Comparison of ENCODE assay signal across 11 cellular contexts in the genomic region with DNA sequence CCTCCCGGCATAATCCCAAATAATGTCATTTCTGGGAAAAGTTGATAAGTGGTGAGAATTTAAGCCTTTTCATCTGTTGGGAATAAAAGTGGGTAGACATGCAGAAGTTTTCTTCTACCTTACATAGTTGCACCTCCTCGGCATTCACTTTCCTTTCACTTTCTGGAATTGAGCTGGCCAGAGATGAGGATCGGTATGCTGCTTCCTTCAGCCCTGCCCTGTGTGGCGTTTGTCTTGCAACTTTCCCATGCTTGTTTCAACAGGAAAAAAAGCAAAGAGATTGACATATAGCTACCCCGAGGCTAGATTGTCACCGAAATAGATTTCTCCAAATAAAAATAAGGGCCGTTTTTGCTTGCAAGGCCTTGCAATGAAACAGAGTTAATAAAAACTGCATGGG.
DNase-seq lines count a peak whose midpoint lies in the region; ATAC-seq and TF ChIP-seq lines count a peak whose summit lies in the region.
"Had no signal": no experiment of that assay in that cellular context is flagged by ENCODE, and none has a peak within 500 bp of the region (broad histone marks: within the 10 kb centered on the region; RNA-seq: fewer than 3 reads in every experiment).

No MANE protein-coding gene starts in this region.

- TF ChIP-seq CTCF in OCI-LY3 (IDR thresholded peaks at IDR 0.05; ENCODE audit: low read depth, low read length): no peak
- TF ChIP-seq CTCF in epithelial cell of proximal tubule (conservative IDR thresholded peaks at IDR 0.05; ENCODE audit: low read depth, low read length): no peak
- TF ChIP-seq CTCF in upper lobe of right lung (IDR thresholded peaks at IDR 0.05): no peak
- TF ChIP-seq CTCF in CD14-positive monocyte (IDR thresholded peaks at IDR 0.05): no peak

- peaks cover 0 to 2% (median 0%) of the 10 kb centered on the region in 3 donors for H3K27me3 Mint-ChIP-seq in CD14-positive monocyte (ENCODE audit: low read depth in 3 of 3)

- H3K4me3 ChIP-seq in OCI-LY3 (ENCODE audit: low read length) (no peak overlapping the region), epithelial cell of proximal tubule (ENCODE audit: low read depth, low read length) (peak overlapping the region; percentile 37), mesenchymal stem cell (ENCODE audit: insufficient read depth in 1 of 2, low read depth in 1 of 2, low read length in 2 of 2) (peak overlapping the region in 1 of 2 experiments; percentile 73), upper lobe of right lung (peak overlapping the region; percentile 39)

- H3K4me1 Mint-ChIP-seq in CD14-positive monocyte: no peaks in the 10 kb centered on the region
- H3K4me1 Mint-ChIP-seq: T-cell had no signal

- H3K9me3 Mint-ChIP-seq in CD14-positive monocyte: peaks cover 0 to 6% (median 0%) of the 10 kb centered on the region in 7 donors
- H3K9me3 Mint-ChIP-seq: T-cell had no signal

- H3K27me3 ChIP-seq in OCI-LY3 (ENCODE audit: low read depth, low read length) (0 out of 2 replicates have a peak, but pooled peaks cover 10% of the 10 kb centered on the region), mesenchymal stem cell (ENCODE audit: control insufficient read depth in 1 of 2, insufficient read depth in 1 of 2, low read length in 2 of 2) (no peaks in the 10 kb centered on the region), upper lobe of right lung (no peaks in the 10 kb centered on the region)
- H3K27me3 ChIP-seq: adrenal gland had no signal

- no peak overlapping the region for H4K8ac ChIP-seq in mesenchymal stem cell (ENCODE audit: low read length)

- DNase-seq in epithelial cell of proximal tubule (ENCODE audit: low read depth): no peak
- DNase-seq in mesenchymal stem cell: no peak
- DNase-seq in upper lobe of right lung: no peak
- DNase-seq in CD14-positive monocyte (ENCODE audit: low spot score): no peak
- DNase-seq in NCI-H128 (lab: John Stamatoyannopoulos, UW; ENCODE audit: unreplicated experiment): no peak
- DNase-seq: NCI-H226, T-cell had no signal

- H3K36me3 ChIP-seq in OCI-LY3 (replicated peaks; ENCODE audit: low read depth, low read length) (no peaks in the 10 kb centered on the region), mesenchymal stem cell (ENCODE audit: control insufficient read depth in 1 of 2, insufficient read depth in 2 of 2, low read depth in 1 of 2, low read length in 2 of 2) (no peaks in the 10 kb centered on the region), upper lobe of right lung (no peaks in the 10 kb centered on the region)
- H3K36me3 ChIP-seq: adrenal gland had no signal

- H2AK5ac ChIP-seq in mesenchymal stem cell (ENCODE audit: low read length, severe bottlenecking): no peak overlapping the region

- H3K4me2 ChIP-seq in OCI-LY3 (ENCODE audit: low read length): 0 out of 2 replicates have a peak overlapping the region, but pooled peaks have one; percentile 8
- H3K4me2 ChIP-seq in mesenchymal stem cell (ENCODE audit: low read length, poor library complexity, severe bottlenecking): no peak overlapping the region

- H3K9ac ChIP-seq in OCI-LY3 (ENCODE audit: low read length): no peak overlapping the region
- H3K9ac ChIP-seq in mesenchymal stem cell (ENCODE audit: low read length): peak overlapping the region; percentile 63

- no peak overlapping the region for H2AFZ ChIP-seq in OCI-LY3 (ENCODE audit: low read depth, low read length)
- no peak overlapping the region for H2AFZ ChIP-seq in mesenchymal stem cell (ENCODE audit: low read depth, low read length)

- no peaks in the 10 kb centered on the region for H4K20me1 ChIP-seq in OCI-LY3 (ENCODE audit: insufficient read depth, low read length)

- H2BK12ac ChIP-seq in mesenchymal stem cell (ENCODE audit: low read length in 2 of 2): no peak overlapping the region

- no peaks in the 10 kb centered on the region for H3K79me2 ChIP-seq in OCI-LY3 (ENCODE audit: low read length)

- WGBS in mesenchymal stem cell: 75% methylated on average over 5 of the region's 7 CpGs

- no peak overlapping the region for H2BK120ac ChIP-seq in mesenchymal stem cell (ENCODE audit: low read depth, low read length)

- H3K27ac Mint-ChIP-seq in CD14-positive monocyte: no peak overlapping the region
- H3K27ac Mint-ChIP-seq: T-cell had no signal

- H3K79me1 ChIP-seq in mesenchymal stem cell (replicated peaks; ENCODE audit: low read length, poor library complexity, severe bottlenecking): no peaks in the 10 kb centered on the region

- H3K4ac ChIP-seq in mesenchymal stem cell (ENCODE audit: low read depth in 1 of 2, low read length in 2 of 2): no peak overlapping the region

- no peak overlapping the region for H3K27ac ChIP-seq in OCI-LY3 (ENCODE audit: low read length)
- no peak overlapping the region for H3K27ac ChIP-seq in mesenchymal stem cell (ENCODE audit: low read length, poor library complexity, severe bottlenecking)
- peak overlapping the region; percentile 8 for H3K27ac ChIP-seq in upper lobe of right lung

- no peak overlapping the region for H4K91ac ChIP-seq in mesenchymal stem cell (ENCODE audit: low read length)

- H3K36me3 Mint-ChIP-seq in CD14-positive monocyte: no peaks in the 10 kb centered on the region
- H3K36me3 Mint-ChIP-seq: T-cell had no signal

- H3K4me1 ChIP-seq in OCI-LY3 (ENCODE audit: low read length): no peaks in the 10 kb centered on the region
- no peaks in the 10 kb centered on the region for H3K4me1 ChIP-seq in mesenchymal stem cell (ENCODE audit: control insufficient read depth, insufficient read depth, low read depth, low read length)
- H3K4me1 ChIP-seq in upper lobe of right lung: no peaks in the 10 kb centered on the region
- H3K4me1 ChIP-seq: adrenal gland had no signal

- H3K23ac ChIP-seq in mesenchymal stem cell (ENCODE audit: low read length in 2 of 2): no peak overlapping the region

- no peak overlapping the region for H2BK5ac ChIP-seq in mesenchymal stem cell (ENCODE audit: low read depth, low read length, poor library complexity, severe bottlenecking)

- H3K14ac ChIP-seq in mesenchymal stem cell (ENCODE audit: low read length in 2 of 2): no peak overlapping the region

- ATAC-seq in upper lobe of right lung: peak; percentile 60
- no peak for ATAC-seq in HG03045 (IDR thresholded peaks at IDR 0.05; ENCODE audit: unreplicated experiment)
- no peak for ATAC-seq in GM19455 (IDR thresholded peaks at IDR 0.05; ENCODE audit: unreplicated experiment)
- ATAC-seq: T-cell had no signal

- H3K9me3 ChIP-seq in OCI-LY3 (ENCODE audit: insufficient read depth, low read length): no peaks in the 10 kb centered on the region
- no peaks in the 10 kb centered on the region for H3K9me3 ChIP-seq in mesenchymal stem cell (ENCODE audit: control insufficient read depth, low read length)
- H3K9me3 ChIP-seq in upper lobe of right lung: no peaks in the 10 kb centered on the region
- H3K9me3 ChIP-seq: adrenal gland had no signal

- no peak overlapping the region for H3K4me3 Mint-ChIP-seq in CD14-positive monocyte
- H3K4me3 Mint-ChIP-seq: T-cell had no signal

- no peak overlapping the region for H3K18ac ChIP-seq in mesenchymal stem cell (ENCODE audit: low read depth in 1 of 2, low read length in 2 of 2)

- no peak overlapping the region for H2BK15ac ChIP-seq in mesenchymal stem cell (ENCODE audit: low read depth, poor library complexity, severe bottlenecking)

- intact Hi-C loops in upper lobe of right lung (cut with DNase I): no loop called here
- intact Hi-C loops in CD14-positive monocyte (cut with micrococcal nuclease): no loop called here
